23 cellular contexts compared by ENCODE assay signal in the genomic region with DNA sequence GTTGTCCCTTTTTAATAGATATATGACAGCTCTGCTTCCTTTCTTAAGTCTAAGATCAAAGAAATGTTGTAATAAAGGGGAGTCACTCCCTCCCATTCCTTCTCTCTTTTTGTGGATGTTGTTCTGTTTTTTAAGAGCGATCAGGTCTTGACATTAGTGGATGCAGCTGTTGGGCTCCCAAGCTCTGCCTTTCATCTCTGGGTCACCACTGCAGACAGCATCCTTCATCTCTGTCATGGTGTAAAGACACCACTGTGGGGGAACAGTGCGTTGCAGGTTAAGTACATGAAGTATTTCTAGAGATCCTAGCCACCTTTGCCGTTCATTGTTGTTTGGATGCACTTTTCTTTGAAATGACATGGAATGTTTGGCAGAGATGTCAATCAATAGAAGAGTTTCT. TPM values are rescaled to one million over a fixed set of nuclear protein-coding genes. Genes with fewer than 3 reads are reported as not detected.
A peak's percentile ranks its signal among the peaks of the same experiment; 100 is the strongest.
DNase-seq lines count a peak whose midpoint lies in the region; ATAC-seq, FAIRE-seq and TF ChIP-seq lines count a peak whose summit lies in the region.
"Had no signal": no experiment of that assay in that cellular context is flagged by ENCODE, and none has a peak within 500 bp of the region (broad histone marks: within the 10 kb centered on the region; RNA-seq: fewer than 3 reads in every experiment).

No MANE protein-coding gene starts in this region.

- peaks cover 92% of the 10 kb centered on the region for H4K20me1 ChIP-seq in HepG2 (ENCODE audit: insufficient read depth, low read length)

- TF ChIP-seq EP300 in HepG2 (IDR thresholded peaks at IDR 0.05; ENCODE audit: low read depth in 2 of 2, low read length in 2 of 2) (no peak), HepG2 (CRISPR knock-in tag; IDR thresholded peaks at IDR 0.05; ENCODE audit: borderline replicate concordance) (no peak)

- H3K9me3 ChIP-seq in HepG2 (ENCODE audit: low read length) (no peaks in the 10 kb centered on the region), right lobe of liver (no peaks in the 10 kb centered on the region), left lung (no peaks in the 10 kb centered on the region), small intestine (ENCODE audit: control insufficient read depth, low read depth) (no peaks in the 10 kb centered on the region)
- H3K9me3 ChIP-seq: pancreas had no signal

- CTCF ChIA-PET in HepG2 (lab: Yijun Ruan, JAX; ENCODE audit: low intra/inter-chr PET ratio, low total read pairs) (no interaction called here), WTC11 (lab: Charles Lee) (interaction anchor here (0.6 to 0.9 kb wide), 2 partner anchors 11 to 14 kb away, joined by 3 read pairs; no protein-coding TSS in a partner anchor)

- ATAC-seq in HepG2 (peak; percentile 50), right lobe of liver (no peak), WTC11 (peak; percentile 36; the same call in 1 of the 2 replicates), left lung (no peak)
- no peak for ATAC-seq in natural killer cell treated with Interleukin-12 subunit alpha and Interleukin-12 subunit beta and Interleukin-15 and Interleukin-18, amount 100 ng/mL, for 72 hours
- ATAC-seq: pancreas had no signal

- no peak overlapping the region for H2AFZ ChIP-seq in HepG2 (ENCODE audit: low read length)

- H3K4me1 ChIP-seq in HepG2 (ENCODE audit: insufficient read depth, low read length): peaks cover 100% of the 10 kb centered on the region
- peaks cover 0 to 50% (median 12%) of the 10 kb centered on the region in 4 donors for H3K4me1 ChIP-seq in right lobe of liver
- H3K4me1 ChIP-seq in left lung: peaks cover 40 to 91% of the 10 kb centered on the region in 2 donors
- H3K4me1 ChIP-seq in small intestine (ENCODE audit: control insufficient read depth in 2 of 2, insufficient read depth in 1 of 2, low read depth in 1 of 2, low read length in 1 of 2): peaks cover 0 to 19% of the 10 kb centered on the region in 2 donors

- in situ Hi-C loops in HepG2 (cut with HindIII; ENCODE audit: extremely low pct_ligation_motif_present, low pct_unique_long_range_greater_than_20kb): no loop called here

- POLR2A ChIA-PET in HepG2 (lab: Yijun Ruan, JAX): interaction anchor here (0.6 to 0.8 kb wide), 3 partner anchors 9 to 16 kb away, joined by 3 read pairs; no protein-coding TSS in a partner anchor
- POLR2A ChIA-PET in WTC11 (lab: Charles Lee): no interaction called here

- TF ChIP-seq RAD21 in HepG2 (CRISPR knock-in tag; IDR thresholded peaks at IDR 0.05): no peak

- DNase-seq in HepG2 (ENCODE audit: low spot score): no peak
- DNase-seq in right lobe of liver: no peak
- no peak for DNase-seq in WTC11 (ENCODE audit: low spot score)
- no peak for DNase-seq in natural killer cell treated with Interleukin-12 subunit alpha and Interleukin-12 subunit beta and Interleukin-15 and Interleukin-18, amount 100 ng/mL, for 72 hours (ENCODE audit: low spot score)
- DNase-seq in left lung: no peak
- DNase-seq in small intestine: no peak
- no peak for DNase-seq in KG1 (lab: John Stamatoyannopoulos, UW)
- no peak for DNase-seq in activated naive CD4-positive, alpha-beta T cell (lab: John Stamatoyannopoulos, UW)
- DNase-seq: activated CD8-positive, alpha-beta memory T cell treated with anti-CD3 and anti-CD28 coated beads, Interleukin-2, amount 50 U/mL, for 48 hours; activated gamma-delta T cell; DMS153; effector memory CD4-positive, alpha-beta T cell; head of caudate nucleus; Kasumi-1; NCI-H1105; NCI-H2171; NCI-H526; OCI-M1; pancreas; SHP77 treated with DMSO at 0.1 percent for 48 hours; stimulated activated CD4-positive, alpha-beta T cell treated with anti-CD3 and anti-CD28 coated beads, Interleukin-4, amount 100 ng/mL, for 24 hours; substantia nigra had no signal

- peak overlapping the region; percentile 56 for H3K4me2 ChIP-seq in HepG2 (ENCODE audit: low read depth, low read length)

- FAIRE-seq in HepG2 (lab: Jason Lieb, UNC) (no peak), small intestine (lab: Jason Lieb, UNC) (no peak)
- FAIRE-seq: pancreas had no signal

- H3K9me3 Mint-ChIP-seq in WTC11: no peaks in the 10 kb centered on the region
- no peaks in the 10 kb centered on the region for H3K9me3 Mint-ChIP-seq in natural killer cell treated with Interleukin-12 subunit alpha and Interleukin-12 subunit beta and Interleukin-15 and Interleukin-18, amount 100 ng/mL, for 72 hours

- no TSS peak for BruUV-seq in HepG2 (replicated peaks; lab: Mats Ljungman, UMichigan)

- peaks cover 6% of the 10 kb centered on the region for H3K36me3 Mint-ChIP-seq in WTC11
- peaks cover 21% of the 10 kb centered on the region for H3K36me3 Mint-ChIP-seq in natural killer cell treated with Interleukin-12 subunit alpha and Interleukin-12 subunit beta and Interleukin-15 and Interleukin-18, amount 100 ng/mL, for 72 hours

- H3K27me3 ChIP-seq in HepG2 (ENCODE audit: control insufficient read depth in 1 of 2, insufficient read depth in 2 of 2, low read length in 2 of 2): no peaks in the 10 kb centered on the region
- no peaks in the 10 kb centered on the region for H3K27me3 ChIP-seq in right lobe of liver
- no peaks in the 10 kb centered on the region for H3K27me3 ChIP-seq in left lung
- no peaks in the 10 kb centered on the region for H3K27me3 ChIP-seq in small intestine (ENCODE audit: control insufficient read depth in 2 of 2, insufficient read depth in 2 of 2, low read length in 2 of 2)
- H3K27me3 ChIP-seq: pancreas had no signal

- H3K27ac ChIP-seq in HepG2 (ENCODE audit: extremely low read length, insufficient read depth, low read length) (peak overlapping the region; percentile 47), right lobe of liver (peak overlapping the region in 1 of 3 donors; percentile 92), left lung (no peak overlapping the region), small intestine (ENCODE audit: low read depth in 1 of 2, low read length in 1 of 2) (peak overlapping the region in 1 of 2 donors; percentile 54)

- TF ChIP-seq POLR2A in HepG2 (IDR thresholded peaks at IDR 0.05; ENCODE audit: insufficient read depth in 1 of 2, low read depth in 2 of 2, low read length in 2 of 2): peak; percentile 33 to 34; a peak in 1 of 4 replicates
- TF ChIP-seq POLR2A in right lobe of liver (IDR thresholded peaks at IDR 0.05): no peak

- no peak overlapping the region for H3K27ac Mint-ChIP-seq in WTC11
- peak overlapping the region; percentile 67 to 86 for H3K27ac Mint-ChIP-seq in natural killer cell treated with Interleukin-12 subunit alpha and Interleukin-12 subunit beta and Interleukin-15 and Interleukin-18, amount 100 ng/mL, for 72 hours

- intact Hi-C loops in HepG2 (cut with micrococcal nuclease; ENCODE audit: unreplicated experiment): no loop called here
- intact Hi-C loops in right lobe of liver (cut with DNase I): no loop called here
- intact Hi-C loops in left lung (cut with DNase I): no loop called here

- no peak for TF ChIP-seq CTCF in HepG2 (CRISPR knock-in tag; IDR thresholded peaks at IDR 0.05)
- TF ChIP-seq CTCF in right lobe of liver (IDR thresholded peaks at IDR 0.05): no peak
- TF ChIP-seq CTCF in WTC11 (IDR thresholded peaks at IDR 0.05): no peak
- no peak for TF ChIP-seq CTCF in left lung (IDR thresholded peaks at IDR 0.05)

- H3K36me3 ChIP-seq in HepG2 (replicated peaks in 1 of 2; ENCODE audit: control insufficient read depth in 1 of 2, insufficient read depth in 2 of 2, low read length in 2 of 2): peaks cover 5 to 44% of the 10 kb centered on the region in 2 experiments
- peaks cover 0 to 4% (median 0%) of the 10 kb centered on the region in 4 donors for H3K36me3 ChIP-seq in right lobe of liver
- peaks cover 0 to 28% of the 10 kb centered on the region in 2 donors for H3K36me3 ChIP-seq in left lung
- H3K36me3 ChIP-seq in small intestine (ENCODE audit: control insufficient read depth in 2 of 2, insufficient read depth in 2 of 2, low read length in 2 of 2): no peaks in the 10 kb centered on the region

- H3K4me3 ChIP-seq in HepG2 (replicated peaks in 1 of 3; ENCODE audit: insufficient read depth in 1 of 3, low read depth in 2 of 3, low read length in 3 of 3) (no peak overlapping the region; a peak in 2 of 6 replicates), right lobe of liver (no peak overlapping the region), left lung (no peak overlapping the region), small intestine (ENCODE audit: low read depth in 1 of 2, low read length in 2 of 2) (no peak overlapping the region)
- H3K4me3 ChIP-seq: pancreas, skin epidermis had no signal

- H3K27me3 Mint-ChIP-seq in WTC11 (ENCODE audit: low read depth): no peaks in the 10 kb centered on the region
- no peaks in the 10 kb centered on the region for H3K27me3 Mint-ChIP-seq in natural killer cell treated with Interleukin-12 subunit alpha and Interleukin-12 subunit beta and Interleukin-15 and Interleukin-18, amount 100 ng/mL, for 72 hours

- H3K79me2 ChIP-seq in HepG2 (ENCODE audit: insufficient read depth, low read length): peaks cover 96% of the 10 kb centered on the region

- WGBS in HepG2 (ENCODE audit: low lambda C conversion rate): 48% methylated on average over 3 of the region's 3 CpGs
- 52% methylated on average over 3 of the region's 3 CpGs for WGBS in right lobe of liver (ENCODE audit: insufficient coverage, low coverage, low lambda C conversion rate, missing lambda C conversion rate)
- WGBS in small intestine, 3 donors: 68 to 77% (median 76%) methylated on average over 3 of the region's 3 CpGs

- H3K4me1 Mint-ChIP-seq in WTC11: peaks cover 55% of the 10 kb centered on the region
- H3K4me1 Mint-ChIP-seq in natural killer cell treated with Interleukin-12 subunit alpha and Interleukin-12 subunit beta and Interleukin-15 and Interleukin-18, amount 100 ng/mL, for 72 hours (ENCODE audit: low read depth in 2 of 2): peaks cover 58 to 70% of the 10 kb centered on the region in 2 donors

- H3K4me3 Mint-ChIP-seq in WTC11: no peak overlapping the region
- peak overlapping the region; percentile 2 for H3K4me3 Mint-ChIP-seq in natural killer cell treated with Interleukin-12 subunit alpha and Interleukin-12 subunit beta and Interleukin-15 and Interleukin-18, amount 100 ng/mL, for 72 hours

- H3K9ac ChIP-seq in HepG2 (ENCODE audit: insufficient read depth, low read depth, low read length): no peak overlapping the region

RNA-seq across cellular contexts. Expression of a gene that starts 17.7 kb away (rescaled TPM):
- total RNA-seq in HepG2 (2016; rRNA removed; fragmentation: Illumina TruSeq; extraction: Trizol): 103 and 110 TPM in 2 replicates
- total RNA-seq in HepG2 (2016; cell fraction: cytosol; rRNA removed; fragmentation: Illumina TruSeq; extraction: Trizol; ENCODE audit: low read depth): 133 and 147 TPM in 2 replicates
- 93.9 TPM in 2 replicates for total RNA-seq in HepG2 (2016; cell fraction: insoluble cytoplasmic fraction; rRNA removed; fragmentation: Illumina TruSeq; extraction: Trizol)
- 73.4 and 76.7 TPM in 2 replicates for total RNA-seq in HepG2 (2016; cell fraction: membrane; rRNA removed; fragmentation: Illumina TruSeq; extraction: Trizol)
- total RNA-seq in HepG2 (2016; cell fraction: nucleus; rRNA removed; fragmentation: Illumina TruSeq; extraction: Trizol): 222 and 239 TPM in 2 replicates
- polyA plus RNA-seq in HepG2 (2011; rRNA removed): 74.8 and 82.8 TPM in 2 replicates
- 26.6 and 44.0 TPM in 2 replicates for polyA plus RNA-seq in HepG2 (2011; cell fraction: cytosol; rRNA removed)
- polyA plus RNA-seq in HepG2 (2011; cell fraction: nucleus; rRNA removed): 159 and 177 TPM in 2 replicates
- polyA plus RNA-seq in HepG2 (2012): 100 and 116 TPM in 2 replicates
- polyA plus RNA-seq in HepG2 (2016; cell fraction: cytosol; fragmentation: Illumina TruSeq; extraction: Trizol; ENCODE audit: low read depth): 18.9 and 23.3 TPM in 2 replicates
- 71.0 and 74.2 TPM in 2 replicates for polyA plus RNA-seq in HepG2 (2016; cell fraction: insoluble cytoplasmic fraction; fragmentation: Illumina TruSeq; extraction: Trizol; ENCODE audit: low read depth)
- 23.8 and 25.2 TPM in 2 replicates for polyA plus RNA-seq in HepG2 (2016; cell fraction: membrane; fragmentation: Illumina TruSeq; extraction: Trizol; ENCODE audit: low read depth)
- polyA plus RNA-seq in HepG2 (2016; cell fraction: nucleus; fragmentation: Illumina TruSeq; extraction: Trizol; ENCODE audit: insufficient read depth, low read depth): 67.2 and 72.5 TPM in 2 replicates
- polyA minus RNA-seq in HepG2 (2011; rRNA and poly(A)+ RNA removed; ENCODE audit: low replicate concordance): 83.1 and 705 TPM in 2 replicates
- polyA minus RNA-seq in HepG2 (2011; cell fraction: cytosol; rRNA and poly(A)+ RNA removed): 129 and 146 TPM in 2 replicates
- 1,231 and 1,245 TPM in 2 replicates for polyA minus RNA-seq in HepG2 (2011; cell fraction: nucleus; rRNA and poly(A)+ RNA removed)
- 100 to 1,000 TPM in 1 of 6 experiments, 10 to 100 TPM in 5; 40.2 to 184 (median 63.5) TPM for total RNA-seq in right lobe of liver
- 40.7 to 44.5 TPM (median 42.8 TPM) in 3 replicates for total RNA-seq in WTC11 (2021)
- 100 to 1,000 TPM; 149 to 217 TPM for total RNA-seq in natural killer cell treated with Interleukin-12 subunit alpha and Interleukin-12 subunit beta and Interleukin-15 and Interleukin-18, amount 100 ng/mL, for 72 hours
- 100 to 1,000 TPM; 182 to 185 TPM for total RNA-seq in left lung
- 10 to 100 TPM in 1 of 3 donors, 1 to 10 TPM in 2; 6.0 to 10.7 (median 9.5) TPM for polyA plus RNA-seq in small intestine

Comparison
In these comparisons a context has a peak if more than half of its experiments do, and no peak if none do; other contexts are left out.
1. ATAC-seq: peak in HepG2 (single experiment) and WTC11 (single experiment); none in right lobe of liver (0 of 4), natural killer cell treated with Interleukin-12 subunit alpha and Interleukin-12 subunit beta and Interleukin-15 and Interleukin-18, amount 100 ng/mL, for 72 hours (0 of 2) and left lung (single experiment).